Comparison of ENCODE assay signal across 10 cellular contexts in the genomic region with DNA sequence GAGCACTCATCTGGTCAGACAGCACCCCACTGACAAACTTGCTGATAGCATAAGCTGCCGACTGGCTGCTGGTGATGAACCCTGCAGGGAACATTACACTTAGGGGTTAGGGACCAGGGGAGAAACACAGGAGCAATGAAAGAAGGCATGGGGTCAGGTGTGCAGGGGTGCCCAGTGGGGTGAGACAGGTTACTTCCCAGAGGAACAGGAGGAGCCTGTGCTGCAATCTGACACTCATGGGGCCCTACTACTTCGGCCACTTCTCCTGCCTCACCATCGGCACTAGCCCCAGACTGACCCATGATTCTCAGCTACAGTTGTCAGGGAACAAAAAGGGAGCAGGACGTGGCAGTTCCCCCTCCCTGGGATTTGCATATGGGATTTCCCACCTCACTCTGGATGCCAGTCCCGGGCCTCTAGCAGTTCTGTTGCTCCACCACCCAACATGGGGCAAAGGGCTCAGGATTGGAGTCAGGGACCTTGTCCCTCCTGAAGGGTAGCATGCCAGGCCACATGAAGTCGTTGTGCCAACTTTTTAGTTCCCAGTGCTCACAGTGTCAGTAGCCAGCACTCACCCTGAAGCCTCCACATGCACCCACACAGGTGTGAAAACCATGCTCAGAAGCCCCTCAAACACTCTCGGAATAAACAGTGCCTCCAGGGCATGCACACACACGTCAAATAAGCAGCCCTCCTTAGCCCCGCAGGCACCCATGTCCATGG. TPM values are rescaled to one million over a fixed set of nuclear protein-coding genes. Genes with fewer than 3 reads are reported as not detected.
A peak's percentile ranks its signal among the peaks of the same experiment; 100 is the strongest.
DNase-seq lines count a peak whose midpoint lies in the region; ATAC-seq and TF ChIP-seq lines count a peak whose summit lies in the region.
"Had no signal": no experiment of that assay in that cellular context is flagged by ENCODE, and none has a peak within 500 bp of the region (broad histone marks: within the 10 kb centered on the region; RNA-seq: fewer than 3 reads in every experiment).

No MANE protein-coding gene starts in this region.

- TF ChIP-seq CTCF in HL-60 (IDR thresholded peaks at IDR 0.05; ENCODE audit: insufficient read depth, low read length), result no peak

- H3K9me3 ChIP-seq in T-helper 17 cell (ENCODE audit: control insufficient read depth, low read length, poor library complexity, severe bottlenecking) (no peaks in the 10 kb centered on the region), iPS-20b (ENCODE audit: insufficient read depth, low read depth, low read length) (no peaks in the 10 kb centered on the region), GM23248 (ENCODE audit: low read depth) (no peaks in the 10 kb centered on the region)

- H3K9ac ChIP-seq in iPS-20b (ENCODE audit: low read depth, low read length) (peak overlapping the region; percentile 98; the same call in 1 of the 2 replicates), rectal smooth muscle tissue (ENCODE audit: low read length) (no peak overlapping the region), GM23248 (no peak overlapping the region)

- no peaks in the 10 kb centered on the region for H4K20me1 ChIP-seq in GM23248 (ENCODE audit: insufficient read depth)

- H3K9me2 ChIP-seq in GM23248 (ENCODE audit: insufficient read depth), result no peaks in the 10 kb centered on the region

- peak overlapping the region; percentile 87 for H3K27ac Mint-ChIP-seq in T-helper 17 cell

- H3K4me1 ChIP-seq in iPS-20b (ENCODE audit: insufficient read depth, low read length), result peaks cover 10% of the 10 kb centered on the region
- peaks cover 4% of the 10 kb centered on the region for H3K4me1 ChIP-seq in rectal smooth muscle tissue (ENCODE audit: control insufficient read depth, insufficient read depth, low read length)
- peaks cover 6% of the 10 kb centered on the region; the same call in 1 of the 2 replicates for H3K4me1 ChIP-seq in GM23248 (ENCODE audit: insufficient read depth)

- H3K79me2 ChIP-seq in GM23248 (ENCODE audit: insufficient read depth), result peaks cover under 1% of the 10 kb centered on the region; the same call in 1 of the 2 replicates

- H3K27ac ChIP-seq in HL-60 (replicated peaks) (peak overlapping the region; percentile 87; the same call in 1 of the 2 replicates), iPS-20b (ENCODE audit: low read length) (no peak overlapping the region), rectal smooth muscle tissue (ENCODE audit: low read depth, low read length) (no peak overlapping the region), GM23248 (no peak overlapping the region)

- ATAC-seq in T-helper 17 cell, result no peak

- H3K4me3 ChIP-seq in HL-60 (replicated peaks; ENCODE audit: insufficient read depth, low read length), result no peak overlapping the region
- peak overlapping the region; percentile 97 for H3K4me3 ChIP-seq in iPS-20b (ENCODE audit: low read length)
- H3K4me3 ChIP-seq in rectal smooth muscle tissue (ENCODE audit: low read length), result peak overlapping the region; percentile 96
- no peak overlapping the region for H3K4me3 ChIP-seq in GM23248

- H3K4me3 Mint-ChIP-seq in T-helper 17 cell, result peak overlapping the region; percentile 89

- H3K36me3 ChIP-seq in iPS-20b (ENCODE audit: insufficient read depth, low read depth, low read length) (peaks cover 55% of the 10 kb centered on the region), rectal smooth muscle tissue (ENCODE audit: control insufficient read depth, insufficient read depth, low read length) (peaks cover 17% of the 10 kb centered on the region), GM23248 (ENCODE audit: low read depth) (peaks cover 1% of the 10 kb centered on the region; the same call in 1 of the 2 replicates)

- H3K27me3 ChIP-seq in HL-60 (ENCODE audit: insufficient read depth, poor library complexity, severe bottlenecking), result no peaks in the 10 kb centered on the region
- no peaks in the 10 kb centered on the region for H3K27me3 ChIP-seq in iPS-20b (ENCODE audit: insufficient read depth, low read length)
- H3K27me3 ChIP-seq in rectal smooth muscle tissue (ENCODE audit: control insufficient read depth, insufficient read depth, low read length), result no peaks in the 10 kb centered on the region
- H3K27me3 ChIP-seq in GM23248 (replicated peaks; ENCODE audit: insufficient read depth), result no peaks in the 10 kb centered on the region

- DNase-seq in HL-60 (ENCODE audit: low read depth in 1 of 2, low spot score in 1 of 2) (no peak), T-helper 17 cell (no peak), GM23248 (no peak), NCI-H2196 (lab: John Stamatoyannopoulos, UW; ENCODE audit: unreplicated experiment) (no peak), MV-4-11 (lab: John Stamatoyannopoulos, UW) (no peak)
- no peak for DNase-seq in activated naive CD4-positive, alpha-beta T cell treated with anti-CD3 and anti-CD28 coated beads, Interleukin-2, amount 50 U/mL, for 16 hours
- DNase-seq: NCI-H2029, SIG-M5 had no signal

- no peak overlapping the region for H3K4me2 ChIP-seq in GM23248 (ENCODE audit: unreplicated experiment)

- in situ Hi-C loops in GM23248 (cut with MboI), result no loop called here

- H3K4me1 Mint-ChIP-seq in T-helper 17 cell, result peaks cover 37% of the 10 kb centered on the region

- peaks cover 4% of the 10 kb centered on the region; the same call in 1 of the 2 replicates for H3F3A ChIP-seq in GM23248 (ENCODE audit: insufficient read depth)

- 82 to 86% methylated on average over 9 of the region's 9 CpGs for WGBS in GM23248 (ENCODE audit: low coverage in 1 of 2, low lambda C conversion rate in 2 of 2, missing lambda C conversion rate in 2 of 2), 2 experiments

- H3K27me3 Mint-ChIP-seq in T-helper 17 cell, result no peaks in the 10 kb centered on the region

- no peak overlapping the region for H2AFZ ChIP-seq in GM23248

- peaks cover 6% of the 10 kb centered on the region for H3K36me3 Mint-ChIP-seq in T-helper 17 cell (ENCODE audit: low read depth)

RNA-seq across cellular contexts. Expression of gene SLC37A4, which starts 2.2 kb away (rescaled TPM):
- total RNA-seq in T-helper 17 cell, result 10 to 100 TPM in 1 of 2 donors, 1 to 10 TPM in 1; 9.0 to 11.0 TPM
- 11.1 and 13.7 TPM in 2 replicates for total RNA-seq in GM23248 (2014; rRNA removed; shearing (Covaris generic))
- polyA plus RNA-seq in GM23248 (2016; fragmentation: Nextera tagmentation; extraction: Ambion mirVana), result 7.8 and 7.9 TPM in 2 replicates

RNA-seq across cellular contexts. Expression of gene TRAPPC4, which starts 9.9 kb away (rescaled TPM):
- total RNA-seq in T-helper 17 cell, result 10 to 100 TPM; 62.4 to 69.5 TPM
- total RNA-seq in GM23248 (2014; rRNA removed; shearing (Covaris generic)), result 70.4 and 90.6 TPM in 2 replicates
- 207 and 210 TPM in 2 replicates for polyA plus RNA-seq in GM23248 (2016; fragmentation: Nextera tagmentation; extraction: Ambion mirVana)

RNA-seq across cellular contexts. Expression of gene RPS25, which starts 10.4 kb away (rescaled TPM):
- 1,000 to 10,000 TPM; 2,323 to 2,414 TPM for total RNA-seq in T-helper 17 cell
- 653 and 1,103 TPM in 2 replicates for total RNA-seq in GM23248 (2014; rRNA removed; shearing (Covaris generic))
- 1,202 and 1,239 TPM in 2 replicates for polyA plus RNA-seq in GM23248 (2016; fragmentation: Nextera tagmentation; extraction: Ambion mirVana)

RNA-seq across cellular contexts. Expression of gene HYOU1, which starts 28.5 kb away (rescaled TPM):
- total RNA-seq in T-helper 17 cell, result 100 to 1,000 TPM; 132 to 162 TPM
- total RNA-seq in GM23248 (2014; rRNA removed; shearing (Covaris generic)), result 85.4 and 97.0 TPM in 2 replicates
- 56.3 and 58.5 TPM in 2 replicates for polyA plus RNA-seq in GM23248 (2016; fragmentation: Nextera tagmentation; extraction: Ambion mirVana)

RNA-seq across cellular contexts. Expression of gene CENATAC, which starts 30.6 kb away (rescaled TPM):
- total RNA-seq in T-helper 17 cell, result 100 to 1,000 TPM; 116 TPM
- total RNA-seq in GM23248 (2014; rRNA removed; shearing (Covaris generic)), result 15.3 and 19.3 TPM in 2 replicates
- polyA plus RNA-seq in GM23248 (2016; fragmentation: Nextera tagmentation; extraction: Ambion mirVana), result 10.4 and 13.1 TPM in 2 replicates

Comparison
In these comparisons a context has a peak if more than half of its experiments do, and no peak if none do; other contexts are left out.
1. H3K4me3 ChIP-seq: peak in iPS-20b (single experiment) and rectal smooth muscle tissue (single experiment); none in HL-60 (single experiment) and GM23248 (single experiment).